8 cellular contexts compared by ENCODE assay signal in the genomic region with DNA sequence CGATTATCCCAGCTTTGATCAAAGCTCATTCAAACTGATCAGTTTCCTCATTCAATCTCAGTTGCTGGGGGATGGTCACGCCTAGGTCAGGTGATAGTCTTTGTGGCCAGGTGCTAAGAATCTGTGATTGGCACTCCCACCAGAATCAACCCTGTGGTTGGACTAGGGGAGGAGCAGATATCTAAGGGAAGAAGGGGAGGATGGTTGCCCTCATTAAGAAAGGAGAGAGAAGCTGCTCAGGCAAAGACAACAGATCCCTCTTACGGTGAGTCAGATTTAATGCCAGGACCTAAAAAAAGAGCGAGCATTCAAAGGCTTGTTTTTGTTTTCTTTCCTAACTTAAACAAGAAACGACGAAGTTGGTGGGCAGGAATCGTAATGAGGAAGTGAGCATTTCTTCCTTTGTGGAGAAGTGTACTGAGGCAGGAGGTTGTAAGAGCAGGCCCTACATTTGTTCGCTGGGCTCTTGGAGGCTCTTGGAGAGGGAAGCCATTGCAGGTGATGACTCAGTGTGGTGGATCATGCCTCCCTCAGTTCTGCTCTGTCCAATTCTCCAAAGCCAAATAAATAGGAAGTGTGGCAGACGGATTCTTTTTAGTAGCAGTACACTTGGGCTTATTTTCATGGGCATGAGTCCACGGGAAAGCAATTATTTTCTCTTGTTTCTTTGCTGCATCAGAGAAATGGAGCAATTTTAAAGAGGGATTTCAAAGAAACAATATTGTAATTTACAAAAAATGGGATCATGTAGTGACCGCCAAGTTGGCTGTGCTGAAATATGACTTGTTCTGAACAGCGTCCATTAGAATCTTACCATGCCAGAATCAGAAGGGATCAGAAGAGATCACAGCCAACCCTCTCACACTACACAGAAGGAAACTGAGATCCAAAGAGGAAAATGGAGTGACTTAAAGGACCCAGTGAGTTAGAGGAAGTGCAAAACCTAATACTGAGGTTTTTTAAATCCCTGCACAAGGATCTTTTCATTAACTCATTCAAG. TPM values are rescaled to one million over a fixed set of nuclear protein-coding genes. Genes with fewer than 3 reads are reported as not detected.
DNase-seq lines count a peak whose midpoint lies in the region; ATAC-seq and TF ChIP-seq lines count a peak whose summit lies in the region.

No MANE protein-coding gene starts in this region.

- peaks cover 14% of the 10 kb centered on the region for H3K4me1 Mint-ChIP-seq in activated T-helper 17 cell treated with anti-CD3 and anti-CD28 coated beads, Interleukin-2, amount 50 U/mL, for 72 hours
- no peaks in the 10 kb centered on the region for H3K4me1 Mint-ChIP-seq in Calu3 (ENCODE audit: low read depth, unreplicated experiment)

- no peak for TF ChIP-seq CTCF in Calu3 (IDR thresholded peaks at IDR 0.05; ENCODE audit: unreplicated experiment)

- DNase-seq in HT1080 (ENCODE audit: low read depth) (peak; percentile 79), left cardiac atrium (no peak), stromal cell of bone marrow (ENCODE audit: low read depth) (peak; percentile 94), RPMI8226 (no peak), Calu3 (no peak)

- no peak overlapping the region for H3K4me3 Mint-ChIP-seq in activated T-helper 17 cell treated with anti-CD3 and anti-CD28 coated beads, Interleukin-2, amount 50 U/mL, for 72 hours
- H3K4me3 Mint-ChIP-seq in Calu3 (ENCODE audit: low read depth, unreplicated experiment), result no peak overlapping the region

- H3K27ac Mint-ChIP-seq in activated T-helper 17 cell treated with anti-CD3 and anti-CD28 coated beads, Interleukin-2, amount 50 U/mL, for 72 hours, result peak overlapping the region; percentile 16
- no peak overlapping the region for H3K27ac Mint-ChIP-seq in Calu3 (ENCODE audit: unreplicated experiment)

- H3K36me3 Mint-ChIP-seq in activated T-helper 17 cell treated with anti-CD3 and anti-CD28 coated beads, Interleukin-2, amount 50 U/mL, for 72 hours (ENCODE audit: low read depth), result no peaks in the 10 kb centered on the region
- no peaks in the 10 kb centered on the region for H3K36me3 Mint-ChIP-seq in Calu3 (ENCODE audit: insufficient read depth, unreplicated experiment)

- no peaks in the 10 kb centered on the region for H3K27me3 Mint-ChIP-seq in activated T-helper 17 cell treated with anti-CD3 and anti-CD28 coated beads, Interleukin-2, amount 50 U/mL, for 72 hours
- H3K27me3 Mint-ChIP-seq in Calu3 (ENCODE audit: unreplicated experiment), result peaks cover 60% of the 10 kb centered on the region

- no TSS peak for BruUV-seq in Calu3 (replicated peaks; lab: Mats Ljungman, UMichigan)

- no peak for ATAC-seq in activated T-helper 17 cell treated with anti-CD3 and anti-CD28 coated beads, Interleukin-2, amount 50 U/mL, for 72 hours (replicated peaks)
- ATAC-seq in left cardiac atrium (peak; percentile 50 to 87), GM21786 (IDR thresholded peaks at IDR 0.05; ENCODE audit: unreplicated experiment) (no peak), HG02678 (IDR thresholded peaks at IDR 0.05; ENCODE audit: unreplicated experiment) (no peak)

- H3K9me3 Mint-ChIP-seq in activated T-helper 17 cell treated with anti-CD3 and anti-CD28 coated beads, Interleukin-2, amount 50 U/mL, for 72 hours, result no peaks in the 10 kb centered on the region
- no peaks in the 10 kb centered on the region for H3K9me3 Mint-ChIP-seq in Calu3 (ENCODE audit: low read depth, unreplicated experiment)

- CTCF ChIA-PET in Calu3 (lab: Charles Lee), result no interaction called here

- intact Hi-C loops in left cardiac atrium (cut with DNase I) (no loop called here), Calu3 (cut with micrococcal nuclease; ENCODE audit: unreplicated experiment) (no loop called here)

RNA-seq across cellular contexts. Expression of a gene that starts 18.7 kb away (rescaled TPM):
- 13.8 and 20.6 TPM in 2 replicates for total RNA-seq in HT1080 (2014; rRNA removed; shearing (Covaris generic))
- 10.8 and 14.4 TPM in 2 replicates for polyA plus RNA-seq in HT1080 (2015; cell fraction: cytosol; rRNA removed)
- 9.0 and 9.3 TPM in 2 replicates for polyA plus RNA-seq in HT1080 (2015; cell fraction: nucleus; rRNA removed)
- total RNA-seq in activated T-helper 17 cell treated with anti-CD3 and anti-CD28 coated beads, Interleukin-2, amount 50 U/mL, for 72 hours, result 10 to 100 TPM; 56.0 to 56.3 TPM
- total RNA-seq in left cardiac atrium, result 10 to 100 TPM; 17.3 to 27.1 TPM
- 19.4 and 22.6 TPM in 2 replicates for total RNA-seq in Calu3 (2022)

Comparison
In these comparisons a context has a peak if more than half of its experiments do, and no peak if none do; other contexts are left out.
1. DNase-seq: peak in HT1080 (single experiment) and stromal cell of bone marrow (single experiment); none in left cardiac atrium (single experiment), RPMI8226 (single experiment) and Calu3 (single experiment).
2. ATAC-seq: peak in left cardiac atrium (2 of 2); none in activated T-helper 17 cell treated with anti-CD3 and anti-CD28 coated beads, Interleukin-2, amount 50 U/mL, for 72 hours (single experiment), GM21786 (single experiment) and HG02678 (single experiment).